Comparison of ENCODE assay signal across 1 cellular context in genomic region chr1:247210386-247211117, GRCh38.
TF ChIP-seq lines count a peak whose summit lies in the region.

No MANE protein-coding gene starts in this region.

TF ChIP-seq in GM12878, 131 proteins besides CTCF, POLR2A, EP300 and RAD21 (continued from another document and continues in another):
- peak; percentile 86 for TF ChIP-seq E2F4 (IDR thresholded peaks at IDR 0.05; ENCODE audit: low read depth, low read length)
- no peak for TF ChIP-seq SUPT20H (IDR thresholded peaks at IDR 0.05; ENCODE audit: borderline replicate concordance, control insufficient read depth, low read depth, low read length)
- no peak for TF ChIP-seq EZH2 (IDR thresholded peaks at IDR 0.05; ENCODE audit: borderline replicate concordance, control insufficient read depth, low read depth, low read length)
- peak; percentile 93 for TF ChIP-seq PBX3 (IDR thresholded peaks at IDR 0.05; ENCODE audit: insufficient replicate concordance, low read depth, low read length)
- TF ChIP-seq ZBTB33 (IDR thresholded peaks at IDR 0.05): peak; percentile 62; the same call in 1 of the 2 replicates
- TF ChIP-seq ESRRA (IDR thresholded peaks at IDR 0.05; ENCODE audit: low read length): no peak
- TF ChIP-seq FOS (IDR thresholded peaks at IDR 0.05; ENCODE audit: borderline replicate concordance, extremely low read depth, insufficient read length): peak; percentile 33
- peak; percentile 85 for TF ChIP-seq NBN (IDR thresholded peaks at IDR 0.05)
- TF ChIP-seq USF1 (IDR thresholded peaks at IDR 0.05; ENCODE audit: borderline replicate concordance, extremely low read length, insufficient read depth, low read depth, low read length): peak; percentile 8
- peak; percentile 94 for TF ChIP-seq SP1 (IDR thresholded peaks at IDR 0.05; ENCODE audit: low read depth, low read length)
- TF ChIP-seq EGR1 (IDR thresholded peaks at IDR 0.05; ENCODE audit: borderline replicate concordance in 1 of 2, low read depth in 2 of 2, low read length in 2 of 2): peak in 1 of 2 experiments; percentile 84; a peak in 2 of 3 replicates
- TF ChIP-seq ZBTB40 (IDR thresholded peaks at IDR 0.05; ENCODE audit: borderline replicate concordance): peak; percentile 45; the same call in 1 of the 2 replicates
- peak; percentile 46 for TF ChIP-seq BCL3 (IDR thresholded peaks at IDR 0.05; ENCODE audit: borderline replicate concordance, insufficient read depth, low read depth, low read length, poor library complexity, severe bottlenecking)
- TF ChIP-seq USF2 (IDR thresholded peaks at IDR 0.05; ENCODE audit: borderline replicate concordance, low read depth, low read length): no peak
- peak; percentile 67 for TF ChIP-seq KLF5 (IDR thresholded peaks at IDR 0.05; ENCODE audit: partially characterized antibody)
- TF ChIP-seq MEF2A (IDR thresholded peaks at IDR 0.05; ENCODE audit: insufficient read depth, low read depth, low read length): no peak
- peak; percentile 60; the same call in 1 of the 2 replicates for TF ChIP-seq TCF3 (IDR thresholded peaks at IDR 0.05; ENCODE audit: borderline replicate concordance, insufficient read depth, low read depth, low read length)
- TF ChIP-seq CEBPB (IDR thresholded peaks at IDR 0.05; ENCODE audit: borderline replicate concordance in 1 of 2, low read depth in 2 of 2, low read length in 2 of 2): no peak
- peak; percentile 46; the same call in 1 of the 2 replicates for TF ChIP-seq ZNF687 (IDR thresholded peaks at IDR 0.05)
- TF ChIP-seq CEBPZ (IDR thresholded peaks at IDR 0.05; ENCODE audit: low read depth, low read length): no peak
- TF ChIP-seq NRF1 (conservative IDR thresholded peaks at IDR 0.05; ENCODE audit: low read depth, low read length): no peak
- no peak for TF ChIP-seq E4F1 (IDR thresholded peaks at IDR 0.05; ENCODE audit: borderline replicate concordance, partially characterized antibody)
- TF ChIP-seq ZNF384 (IDR thresholded peaks at IDR 0.05; ENCODE audit: borderline replicate concordance, low read depth, low read length): no peak
- no peak for TF ChIP-seq RBBP5 (conservative IDR thresholded peaks at IDR 0.05)
- TF ChIP-seq MAX (IDR thresholded peaks at IDR 0.05; ENCODE audit: low read depth, low read length): peak; percentile 62; the same call in 1 of the 2 replicates
- TF ChIP-seq EED (IDR thresholded peaks at IDR 0.05; ENCODE audit: low read depth): 0 out of 2 replicates have a peak, but pooled peaks have one; percentile 15
- no peak for TF ChIP-seq MTA3 (IDR thresholded peaks at IDR 0.05; ENCODE audit: borderline replicate concordance, low read length)
- no peak for TF ChIP-seq TARDBP (IDR thresholded peaks at IDR 0.05; ENCODE audit: borderline replicate concordance)
- TF ChIP-seq HDAC6 (IDR thresholded peaks at IDR 0.05; ENCODE audit: unreplicated experiment): peak; percentile 32
- TF ChIP-seq WRNIP1 (IDR thresholded peaks at IDR 0.05; ENCODE audit: borderline replicate concordance, low read depth, low read length): no peak
- TF ChIP-seq RCOR1 (conservative IDR thresholded peaks at IDR 0.05; ENCODE audit: low read depth, low read length): no peak
